In genomic region chr5:180352976-180353225, GRCh38 we compare ENCODE assay signal across 8 cellular contexts. TPM values are rescaled to one million over a fixed set of nuclear protein-coding genes. Genes with fewer than 3 reads are reported as not detected.
A peak's percentile ranks its signal among the peaks of the same experiment; 100 is the strongest.
DNase-seq lines count a peak whose midpoint lies in the region; ATAC-seq, FAIRE-seq and TF ChIP-seq lines count a peak whose summit lies in the region.

No MANE protein-coding gene starts in this region.

- no peak for TF ChIP-seq EP300 in SK-N-SH (IDR thresholded peaks at IDR 0.05; ENCODE audit: borderline replicate concordance in 1 of 2, low read depth in 1 of 2, low read length in 1 of 2)

- FAIRE-seq in keratinocyte (lab: Jason Lieb, UNC) = no peak

- DNase-seq in activated naive CD8-positive, alpha-beta T cell treated with anti-CD3 and anti-CD28 coated beads for 36 hours = peak; percentile 28
- no peak for DNase-seq in activated naive CD8-positive, alpha-beta T cell treated with anti-CD3 and anti-CD28 coated beads, Interleukin-2, amount 50 U/mL, for 24 hours
- DNase-seq in SK-N-SH (no peak), keratinocyte (ENCODE audit: low read depth, low spot score) (no peak), erythroblast (lab: John Stamatoyannopoulos, UW) (no peak), dedifferentiated amniotic fluid mesenchymal stem cell (ENCODE audit: extremely low spot score) (no peak), SW480 (ENCODE audit: low spot score) (no peak)

- peaks cover 55% of the 10 kb centered on the region for H3K27me3 Mint-ChIP-seq in activated naive CD8-positive, alpha-beta T cell treated with anti-CD3 and anti-CD28 coated beads for 36 hours
- peaks cover 52% of the 10 kb centered on the region for H3K27me3 Mint-ChIP-seq in activated naive CD8-positive, alpha-beta T cell treated with anti-CD3 and anti-CD28 coated beads, Interleukin-2, amount 50 U/mL, for 24 hours

- TF ChIP-seq RAD21 in SK-N-SH (IDR thresholded peaks at IDR 0.05; ENCODE audit: low read length) = no peak

- peak overlapping the region; percentile 88 for H3K4me2 ChIP-seq in SK-N-SH
- H3K4me2 ChIP-seq in keratinocyte (ENCODE audit: control insufficient read depth, extremely low read depth, insufficient read depth, low read depth, low read length) = peak overlapping the region; percentile 64

- H3F3A ChIP-seq in SK-N-SH (replicated peaks; ENCODE audit: insufficient read depth) = no peaks in the 10 kb centered on the region

- peaks cover 2% of the 10 kb centered on the region for H3K4me1 Mint-ChIP-seq in activated naive CD8-positive, alpha-beta T cell treated with anti-CD3 and anti-CD28 coated beads for 36 hours
- peaks cover 6% of the 10 kb centered on the region for H3K4me1 Mint-ChIP-seq in activated naive CD8-positive, alpha-beta T cell treated with anti-CD3 and anti-CD28 coated beads, Interleukin-2, amount 50 U/mL, for 24 hours

- CTCF ChIA-PET in SK-N-SH (lab: Yijun Ruan, JAX) = interaction anchor here (1.0 to 2.4 kb wide), 4 partner anchors 19 to 59 kb away, joined by 3 to 13 read pairs (median 6); no protein-coding TSS in a partner anchor

- dilution Hi-C loops in keratinocyte (cut with MboI; ENCODE audit: extremely low pct_ligation_motif_present, low sequenced_read_pairs) = no loop called here

- H3K9me3 ChIP-seq in SK-N-SH = no peaks in the 10 kb centered on the region
- H3K9me3 ChIP-seq in keratinocyte (ENCODE audit: control insufficient read depth, low read depth, low read length) = no peaks in the 10 kb centered on the region
- H3K9me3 ChIP-seq in thymus (ENCODE audit: control insufficient read depth) = no peaks in the 10 kb centered on the region

- peak overlapping the region; percentile 55 to 65 for H3K4me3 ChIP-seq in SK-N-SH (ENCODE audit: low read depth in 2 of 2, low read length in 1 of 2)
- H3K4me3 ChIP-seq in keratinocyte (ENCODE audit: control insufficient read depth in 2 of 3, extremely low read depth in 1 of 3, insufficient read depth in 2 of 3, low read depth in 1 of 3, low read length in 3 of 3) = peak overlapping the region in 2 of 3 experiments; percentile 36 to 62
- peak overlapping the region; percentile 62 for H3K4me3 ChIP-seq in thymus (ENCODE audit: low read length)

- peaks cover 12% of the 10 kb centered on the region; the same call in 1 of the 2 replicates for H3K27me3 ChIP-seq in SK-N-SH (ENCODE audit: insufficient read depth)
- peaks cover 49% of the 10 kb centered on the region for H3K27me3 ChIP-seq in keratinocyte (ENCODE audit: control insufficient read depth, extremely low read depth, insufficient read depth, low read length)
- H3K27me3 ChIP-seq in thymus (ENCODE audit: control insufficient read depth, insufficient read depth) = peaks cover 49% of the 10 kb centered on the region

- H3K9ac ChIP-seq in SK-N-SH = peak overlapping the region; percentile 34; the same call in 1 of the 2 replicates
- no peak overlapping the region for H3K9ac ChIP-seq in keratinocyte (ENCODE audit: control insufficient read depth, extremely low read depth, insufficient read depth, low read length)

- H3K36me3 ChIP-seq in SK-N-SH (replicated peaks in 1 of 2; ENCODE audit: control insufficient read depth in 1 of 2, insufficient read depth in 2 of 2, low read length in 1 of 2) = no peaks in the 10 kb centered on the region
- H3K36me3 ChIP-seq in keratinocyte (ENCODE audit: control insufficient read depth in 2 of 2, extremely low read depth in 1 of 2, insufficient read depth in 2 of 2, low read length in 2 of 2) = no peaks in the 10 kb centered on the region
- H3K36me3 ChIP-seq in thymus (ENCODE audit: control insufficient read depth, insufficient read depth) = no peaks in the 10 kb centered on the region

- no peak overlapping the region; a peak in 1 of 4 replicates for H3K27ac ChIP-seq in SK-N-SH (ENCODE audit: low read depth in 2 of 2, low read length in 1 of 2)
- H3K27ac ChIP-seq in keratinocyte (ENCODE audit: control insufficient read depth, insufficient read depth, low read length) = no peak overlapping the region
- H3K27ac ChIP-seq in thymus (ENCODE audit: low read depth) = no peak overlapping the region

- no peak for TF ChIP-seq POLR2A in erythroblast (IDR thresholded peaks at IDR 0.05; ENCODE audit: low read length)

- no peaks in the 10 kb centered on the region for H4K20me1 ChIP-seq in SK-N-SH (ENCODE audit: insufficient read depth)
- H4K20me1 ChIP-seq in keratinocyte (ENCODE audit: control insufficient read depth, extremely low read depth, insufficient read depth, low read length) = no peaks in the 10 kb centered on the region

- no peaks in the 10 kb centered on the region for H3K9me1 ChIP-seq in keratinocyte (ENCODE audit: control insufficient read depth, extremely low read depth, insufficient read depth, low read length)

- TF ChIP-seq CTCF in SK-N-SH (IDR thresholded peaks at IDR 0.05) (no peak), keratinocyte (optimal IDR thresholded peaks at IDR 0.05 in 1 of 3, IDR thresholded peaks at IDR 0.05 in 1 of 3, conservative IDR thresholded peaks at IDR 0.05 in 1 of 3; ENCODE audit: extremely low read depth in 1 of 3, insufficient read depth in 2 of 3, low read length in 3 of 3) (no peak)

- no peak overlapping the region for H2AFZ ChIP-seq in SK-N-SH (ENCODE audit: low read depth)
- no peak overlapping the region for H2AFZ ChIP-seq in keratinocyte (ENCODE audit: control insufficient read depth, low read length)

- POLR2A ChIA-PET in SK-N-SH (lab: Yijun Ruan, JAX) = interaction anchor here (1.1 to 1.3 kb wide), 2 partner anchors 19 to 39 kb away, joined by 3 read pairs; no protein-coding TSS in a partner anchor

- no peak overlapping the region for H3K27ac Mint-ChIP-seq in activated naive CD8-positive, alpha-beta T cell treated with anti-CD3 and anti-CD28 coated beads for 36 hours
- H3K27ac Mint-ChIP-seq in activated naive CD8-positive, alpha-beta T cell treated with anti-CD3 and anti-CD28 coated beads, Interleukin-2, amount 50 U/mL, for 24 hours = no peak overlapping the region

- H3K79me2 ChIP-seq in SK-N-SH (ENCODE audit: insufficient read depth) (no peaks in the 10 kb centered on the region), keratinocyte (ENCODE audit: control insufficient read depth, insufficient read depth, low read length) (no peaks in the 10 kb centered on the region)

- H3K9me3 Mint-ChIP-seq in activated naive CD8-positive, alpha-beta T cell treated with anti-CD3 and anti-CD28 coated beads for 36 hours = no peaks in the 10 kb centered on the region
- no peaks in the 10 kb centered on the region for H3K9me3 Mint-ChIP-seq in activated naive CD8-positive, alpha-beta T cell treated with anti-CD3 and anti-CD28 coated beads, Interleukin-2, amount 50 U/mL, for 24 hours

- H3K4me3 Mint-ChIP-seq in activated naive CD8-positive, alpha-beta T cell treated with anti-CD3 and anti-CD28 coated beads for 36 hours = no peak overlapping the region
- H3K4me3 Mint-ChIP-seq in activated naive CD8-positive, alpha-beta T cell treated with anti-CD3 and anti-CD28 coated beads, Interleukin-2, amount 50 U/mL, for 24 hours = no peak overlapping the region

- no peak for ATAC-seq in activated naive CD8-positive, alpha-beta T cell treated with anti-CD3 and anti-CD28 coated beads, Interleukin-2, amount 50 U/mL, for 24 hours

- H3K36me3 Mint-ChIP-seq in activated naive CD8-positive, alpha-beta T cell treated with anti-CD3 and anti-CD28 coated beads for 36 hours = no peaks in the 10 kb centered on the region
- no peaks in the 10 kb centered on the region for H3K36me3 Mint-ChIP-seq in activated naive CD8-positive, alpha-beta T cell treated with anti-CD3 and anti-CD28 coated beads, Interleukin-2, amount 50 U/mL, for 24 hours (ENCODE audit: low read depth)

- no peaks in the 10 kb centered on the region for H3K9me2 ChIP-seq in SK-N-SH

- WGBS in SK-N-SH (ENCODE audit: low lambda C conversion rate) = no CpG with 5 or more reads among the region's 33 CpGs
- WGBS in thymus = 2% methylated on average over 33 of the region's 33 CpGs

- H3K4me1 ChIP-seq in SK-N-SH (ENCODE audit: control insufficient read depth in 1 of 2, insufficient read depth in 2 of 2, low read depth in 1 of 2, low read length in 1 of 2) = peaks cover 0 to 10% of the 10 kb centered on the region in 2 experiments; a peak in 1 of 4 replicates
- no peaks in the 10 kb centered on the region for H3K4me1 ChIP-seq in keratinocyte (ENCODE audit: control insufficient read depth, extremely low read depth, insufficient read depth, low read length)
- peaks cover 9% of the 10 kb centered on the region for H3K4me1 ChIP-seq in thymus (ENCODE audit: control insufficient read depth, insufficient read depth, low read length)

TF ChIP-seq in SK-N-SH, 30 proteins besides CTCF, POLR2A, EP300 and RAD21 (continues in another document):
- TF ChIP-seq NRF1 (IDR thresholded peaks at IDR 0.05; ENCODE audit: low read depth, low read length) = no peak
- no peak for TF ChIP-seq RXRA (IDR thresholded peaks at IDR 0.05; ENCODE audit: borderline replicate concordance, low read depth)
- no peak for TF ChIP-seq JUND (IDR thresholded peaks at IDR 0.05)
- no peak for TF ChIP-seq TCF12 (IDR thresholded peaks at IDR 0.05)
- TF ChIP-seq MXI1 (IDR thresholded peaks at IDR 0.05; ENCODE audit: low read depth, low read length) = no peak
- no peak for TF ChIP-seq MAX (IDR thresholded peaks at IDR 0.05; ENCODE audit: low read depth)
- TF ChIP-seq RCOR1 (IDR thresholded peaks at IDR 0.05; ENCODE audit: low read length) = no peak
- TF ChIP-seq GABPA (IDR thresholded peaks at IDR 0.05; ENCODE audit: low read depth) = no peak
- TF ChIP-seq FOXM1 (IDR thresholded peaks at IDR 0.05; ENCODE audit: low read depth) = no peak
- TF ChIP-seq SMC3 (IDR thresholded peaks at IDR 0.05; ENCODE audit: low read depth, low read length) = no peak
- TF ChIP-seq FOSL2 (IDR thresholded peaks at IDR 0.05; ENCODE audit: borderline replicate concordance, low read depth) = no peak
- TF ChIP-seq POLR2AphosphoS5 (IDR thresholded peaks at IDR 0.05; ENCODE audit: low read depth, low read length) = no peak

RNA-seq across cellular contexts. Expression of gene GFPT2, which starts 0.2 kb away (rescaled TPM):
- under 1 TPM; 0.10 to 0.18 TPM for total RNA-seq in activated naive CD8-positive, alpha-beta T cell treated with anti-CD3 and anti-CD28 coated beads for 36 hours
- 8.1 and 8.9 TPM in 2 replicates for polyA plus RNA-seq in SK-N-SH (2012; rRNA removed)
- polyA plus RNA-seq in SK-N-SH (2012; cell fraction: cytosol; rRNA removed) = 7.2 and 8.7 TPM in 2 replicates
- polyA plus RNA-seq in SK-N-SH (2012; cell fraction: nucleus; rRNA removed) = 10.5 and 13.5 TPM in 2 replicates
- polyA plus RNA-seq in keratinocyte = 0.02 to 0.04 TPM in 2 of 3 replicates, not detected in the other
- polyA plus RNA-seq in keratinocyte (2011; ENCODE audit: low read depth) = 0.11 TPM
- polyA plus RNA-seq in keratinocyte (2011; cell fraction: cytosol; rRNA removed) = 0.10 TPM in 1 of 2 replicates, not detected in the other
- polyA plus RNA-seq in keratinocyte (2011; cell fraction: nucleus; rRNA removed) = 0.10 and 0.28 TPM in 2 replicates
- polyA plus RNA-seq in keratinocyte (2012; ENCODE audit: low replicate concordance) = 0.11 TPM in 1 of 2 replicates, not detected in the other
- polyA minus RNA-seq in keratinocyte = 0.03 to 0.06 TPM in 2 of 3 replicates, not detected in the other
- not detected for polyA minus RNA-seq in keratinocyte (2011; cell fraction: cytosol; rRNA and poly(A)+ RNA removed)
- polyA minus RNA-seq in keratinocyte (2011; cell fraction: nucleus; rRNA and poly(A)+ RNA removed) = 0.23 TPM in 1 of 2 replicates, not detected in the other
- 3.1 TPM for polyA plus RNA-seq in thymus
